Comparison of ENCODE assay signal across 12 cellular contexts in the genomic region with DNA sequence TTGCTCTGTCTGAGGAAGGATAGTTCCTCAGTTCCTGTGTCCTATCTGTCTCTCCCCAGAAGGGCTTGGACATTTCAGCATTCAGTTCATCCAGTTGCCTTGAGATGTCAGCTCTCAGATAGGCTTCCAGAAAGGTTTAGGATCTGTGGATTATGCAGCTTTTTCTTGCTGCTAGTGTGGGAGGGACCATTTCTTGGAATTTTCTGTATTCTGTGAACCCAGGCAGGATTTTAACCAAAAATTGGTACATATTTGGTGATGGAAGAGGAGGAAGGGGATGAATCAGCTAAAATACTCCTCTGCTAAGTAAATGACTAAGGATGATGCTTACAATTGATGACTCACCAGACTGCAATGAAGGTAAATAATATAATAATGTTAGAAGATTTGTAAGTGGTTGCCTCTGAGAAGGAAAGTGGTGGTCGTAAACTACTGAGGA. TPM values are rescaled to one million over a fixed set of nuclear protein-coding genes. Genes with fewer than 3 reads are reported as not detected.
DNase-seq lines count a peak whose midpoint lies in the region; ATAC-seq, FAIRE-seq and TF ChIP-seq lines count a peak whose summit lies in the region.
"Had no signal": no experiment of that assay in that cellular context is flagged by ENCODE, and none has a peak within 500 bp of the region (broad histone marks: within the 10 kb centered on the region; RNA-seq: fewer than 3 reads in every experiment).

No MANE protein-coding gene starts in this region.

- no peaks in the 10 kb centered on the region for H3K36me3 ChIP-seq in mesodermal cell (ENCODE audit: control insufficient read depth, insufficient read depth, low read length)
- no peaks in the 10 kb centered on the region for H3K36me3 ChIP-seq in CD8-positive, alpha-beta T cell (ENCODE audit: insufficient read depth, low read length)

- DNase-seq in DMS53 treated with DMSO at 0.1 percent for 48 hours (lab: John Stamatoyannopoulos, UW; ENCODE audit: unreplicated experiment): peak; percentile 18
- DNase-seq in LoVo (ENCODE audit: low spot score): peak; percentile 39
- peak; percentile 76 to 97 for DNase-seq in cardiac fibroblast (ENCODE audit: low read depth in 2 of 2)
- DNase-seq in D721Med (ENCODE audit: insufficient read length, low spot score): no peak
- no peak for DNase-seq in NCI-H146 treated with DMSO at 0.1 percent for 48 hours (lab: John Stamatoyannopoulos, UW; ENCODE audit: unreplicated experiment)
- DNase-seq in CD8-positive, alpha-beta T cell: no peak
- DNase-seq: activated CD4-positive, alpha-beta T cell treated with anti-CD3 and anti-CD28 coated beads, Interleukin-2, amount 50 U/mL, for 48 hours; NCI-H2171; stimulated activated naive CD4-positive, alpha-beta T cell had no signal

- CTCF ChIA-PET in CD8-positive, alpha-beta T cell (lab: Charles Lee): interaction anchor here (0.6 to 0.8 kb wide), 2 partner anchors 14 to 243 kb away, joined by 3 read pairs; no protein-coding TSS in a partner anchor

- H3K4me3 ChIP-seq in cardiac fibroblast (replicated peaks in 1 of 2; ENCODE audit: low read depth in 2 of 2, low read length in 2 of 2): peak overlapping the region in 1 of 2 donors; percentile 11
- H3K4me3 ChIP-seq in mesodermal cell (ENCODE audit: extremely low read depth, insufficient read depth, low read length, poor library complexity, severe bottlenecking): no peak overlapping the region
- H3K4me3 ChIP-seq in CD8-positive, alpha-beta T cell (ENCODE audit: low read depth, low read length): no peak overlapping the region
- H3K4me3 ChIP-seq: SK-N-MC had no signal

- H3K27ac Mint-ChIP-seq in CD8-positive, alpha-beta T cell: no peak overlapping the region

- TF ChIP-seq CTCF in cardiac fibroblast (IDR thresholded peaks at IDR 0.05; ENCODE audit: low read depth, low read length) (no peak), D721Med (IDR thresholded peaks at IDR 0.05; ENCODE audit: insufficient read depth, missing control alignments) (no peak)
- no peak for TF ChIP-seq CTCF in CD8-positive, alpha-beta T cell (IDR thresholded peaks at IDR 0.05)

- no peaks in the 10 kb centered on the region for H3K36me3 Mint-ChIP-seq in CD8-positive, alpha-beta T cell

- FAIRE-seq in D721Med (lab: Jason Lieb, UNC): no peak

- H3K4me3 Mint-ChIP-seq in CD8-positive, alpha-beta T cell: no peak overlapping the region

- no peaks in the 10 kb centered on the region for H3K27me3 Mint-ChIP-seq in CD8-positive, alpha-beta T cell (ENCODE audit: low read depth)

- POLR2A ChIA-PET in CD8-positive, alpha-beta T cell (lab: Charles Lee): interaction anchor here (1.1 kb wide), 1 partner anchor 30 kb away, joined by 3 read pairs; no protein-coding TSS in a partner anchor

- no peak for ATAC-seq in CD8-positive, alpha-beta T cell
- ATAC-seq in HG03432 (IDR thresholded peaks at IDR 0.05; ENCODE audit: unreplicated experiment): no peak

- H3K4me1 ChIP-seq in mesodermal cell (ENCODE audit: control insufficient read depth, insufficient read depth, low read length, poor library complexity, severe bottlenecking): peaks cover 3% of the 10 kb centered on the region
- H3K4me1 ChIP-seq in CD8-positive, alpha-beta T cell (ENCODE audit: insufficient read depth, low read length): no peaks in the 10 kb centered on the region

- intact Hi-C loops in CD8-positive, alpha-beta T cell (cut with DNase I, micrococcal nuclease): no loop called here

- H3K27me3 ChIP-seq in CD8-positive, alpha-beta T cell (ENCODE audit: insufficient read depth, low read length): no peaks in the 10 kb centered on the region

- H3K9me3 ChIP-seq in mesodermal cell (ENCODE audit: control insufficient read depth, low read length): no peaks in the 10 kb centered on the region
- no peaks in the 10 kb centered on the region for H3K9me3 ChIP-seq in CD8-positive, alpha-beta T cell (ENCODE audit: low read length)

- H3K9me3 Mint-ChIP-seq in CD8-positive, alpha-beta T cell: no peaks in the 10 kb centered on the region

- 63 to 88% methylated on average over 1 of the region's 1 CpG for WGBS in mesodermal cell (ENCODE audit: insufficient coverage in 2 of 2), 2 experiments

- H3K27ac ChIP-seq in mesodermal cell (ENCODE audit: low read depth, low read length, severe bottlenecking): peak overlapping the region; percentile 91
- H3K27ac ChIP-seq in CD8-positive, alpha-beta T cell (ENCODE audit: low read depth, low read length): no peak overlapping the region
- H3K27ac ChIP-seq: SK-N-MC had no signal

- no peaks in the 10 kb centered on the region for H3K4me1 Mint-ChIP-seq in CD8-positive, alpha-beta T cell (ENCODE audit: low read depth)

RNA-seq across cellular contexts. Expression of gene DOCK10, which starts 58.6 kb away (rescaled TPM):
- 3.9 TPM for polyA plus RNA-seq in mesodermal cell (2013, experiment 1 of 2)
- polyA plus RNA-seq in mesodermal cell (2013, experiment 2 of 2): 2.2 TPM
- total RNA-seq in CD8-positive, alpha-beta T cell: 100 to 1,000 TPM; 183 to 188 TPM

Comparison
In these comparisons a context has a peak if more than half of its experiments do, and no peak if none do; other contexts are left out.
1. DNase-seq: peak in DMS53 treated with DMSO at 0.1 percent for 48 hours (single experiment), LoVo (single experiment) and cardiac fibroblast (2 of 2); none in D721Med (single experiment), NCI-H146 treated with DMSO at 0.1 percent for 48 hours (single experiment) and CD8-positive, alpha-beta T cell (0 of 7).